In the genomic region with DNA sequence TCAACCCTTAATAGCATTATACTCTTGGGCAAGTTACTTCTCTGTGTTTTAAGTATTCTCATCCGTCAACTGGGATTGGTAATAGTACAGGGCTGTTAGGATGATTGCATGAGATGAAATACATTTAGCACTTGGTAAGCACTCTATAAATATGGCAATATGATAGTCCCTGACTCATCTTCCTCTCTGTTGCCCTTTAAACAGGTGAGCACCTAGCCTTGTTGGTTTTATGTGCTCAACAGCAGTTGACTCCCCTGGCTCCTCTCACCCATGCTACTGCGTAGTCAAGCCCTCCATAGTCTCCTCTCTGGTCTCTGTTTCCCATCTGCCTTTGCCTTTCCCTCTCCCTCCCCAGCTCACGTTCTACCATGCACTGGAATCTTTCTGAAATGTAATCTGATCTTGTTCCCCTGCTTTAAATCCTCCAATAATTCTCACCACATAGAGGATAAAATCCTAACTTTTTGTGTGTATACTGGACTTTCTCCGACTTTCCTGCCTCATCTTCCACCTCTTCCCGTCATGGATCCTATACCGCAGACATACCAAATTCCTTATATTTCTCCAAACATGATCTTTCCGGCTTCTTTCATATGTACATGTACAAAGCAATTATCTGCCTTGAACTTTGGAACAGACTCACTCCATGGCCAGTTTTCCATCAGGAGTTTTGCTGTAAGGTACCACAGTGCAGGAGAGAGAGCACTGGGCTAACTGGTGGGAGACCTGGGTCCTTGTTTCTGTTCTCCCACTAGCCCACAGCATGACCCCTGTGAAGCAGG, we compare ENCODE assay signal across 25 cellular contexts. TPM values are rescaled to one million over a fixed set of nuclear protein-coding genes. Genes with fewer than 3 reads are reported as not detected.
"Had no signal": no experiment of that assay in that cellular context is flagged by ENCODE, and none has a peak within 500 bp of the region (broad histone marks: within the 10 kb centered on the region; RNA-seq: fewer than 3 reads in every experiment).

No MANE protein-coding gene starts in this region.

- H3K4me1 Mint-ChIP-seq: mesothelial cell of epicardium had no signal

- H3K4me1 ChIP-seq: adrenal gland, breast epithelium, gastroesophageal sphincter, testis, upper lobe of right lung had no signal

- H3K27ac ChIP-seq: adrenal gland, breast epithelium, gastroesophageal sphincter, heart left ventricle, skin epidermis, testis, upper lobe of right lung, VCaP had no signal

- H3K27ac Mint-ChIP-seq: mesothelial cell of epicardium had no signal

- H3K4me3 Mint-ChIP-seq: mesothelial cell of epicardium had no signal

- H3K9me3 ChIP-seq: adrenal gland, breast epithelium, gastroesophageal sphincter, heart left ventricle, testis, upper lobe of right lung had no signal

- H3K36me3 ChIP-seq: breast epithelium had no signal

- ATAC-seq: esophagus mucosa, gastroesophageal sphincter, heart left ventricle, left lobe of liver, upper lobe of right lung had no signal

- H3K27me3 ChIP-seq: adrenal gland, breast epithelium, gastroesophageal sphincter, heart left ventricle, testis, upper lobe of right lung had no signal

- H3K9me3 Mint-ChIP-seq: mesothelial cell of epicardium had no signal

- DNase-seq: activated CD4-positive, alpha-beta T cell treated with anti-CD3 and anti-CD28 coated beads for 1 hour; activated CD8-positive, alpha-beta memory T cell treated with anti-CD3 and anti-CD28 coated beads for 24 hours; activated CD8-positive, alpha-beta memory T cell treated with anti-CD3 and anti-CD28 coated beads, Interleukin-2, amount 50 U/mL, for 48 hours; activated naive CD4-positive, alpha-beta T cell treated with Interleukin-2 at 50 U/mL for 16 hours; adrenal gland; effector CD8-positive, alpha-beta T cell; heart left ventricle; kidney; occipital lobe; stimulated activated CD4-positive, alpha-beta T cell treated with anti-CD3 and anti-CD28 coated beads, Interleukin-15, amount 100 ng/mL, for 24 hours; stimulated activated CD4-positive, alpha-beta T cell treated with anti-CD3 and anti-CD28 coated beads, Interleukin-2, amount 100 ng/mL, for 48 hours; T-helper 2 cell; testis; upper lobe of right lung had no signal

- H3K4me3 ChIP-seq: adrenal gland, breast epithelium, gastroesophageal sphincter, heart left ventricle, skin epidermis, testis, upper lobe of right lung had no signal

RNA-seq across cellular contexts. Expression of gene FSD2, which starts 42.3 kb away (rescaled TPM):
- total RNA-seq: adrenal gland, cerebellum, esophagus mucosa, gastroesophageal sphincter, kidney, left lobe of liver, lung microvascular endothelial cell, mesothelial cell of epicardium, posterior vena cava, upper lobe of right lung had no signal
- polyA plus RNA-seq: neural cell had no signal

RNA-seq across cellular contexts. Expression of gene AP3B2, which starts 53.9 kb away (rescaled TPM):
- total RNA-seq: left lobe of liver, lung microvascular endothelial cell had no signal
